In genomic region chr2:102033028-102033749, GRCh38 we compare ENCODE assay signal across 8 cellular contexts. TPM values are rescaled to one million over a fixed set of nuclear protein-coding genes. Genes with fewer than 3 reads are reported as not detected.
A peak's percentile ranks its signal among the peaks of the same experiment; 100 is the strongest.
DNase-seq lines count a peak whose midpoint lies in the region; ATAC-seq and TF ChIP-seq lines count a peak whose summit lies in the region.

No MANE protein-coding gene starts in this region.

- peak overlapping the region; percentile 65 for H2AK9ac ChIP-seq in IMR-90 (replicated peaks; ENCODE audit: low read depth, low read length, poor library complexity)

- H3K27ac ChIP-seq in IMR-90 (ENCODE audit: insufficient read depth, low read length), result peak overlapping the region; percentile 53
- peak overlapping the region; percentile 92 for H3K27ac ChIP-seq in smooth muscle cell (ENCODE audit: low read depth)

- WGBS in IMR-90 (ENCODE audit: extremely low coverage in 2 of 2, insufficient read length in 1 of 2), 2 experiments, result 11% methylated on average over 3 of the region's 10 CpGs; no CpG with 5 or more reads in 1 of the 2 experiments
- WGBS in smooth muscle cell (ENCODE audit: low lambda C conversion rate), result 31% methylated on average over 10 of the region's 10 CpGs

- TF ChIP-seq RAD21 in IMR-90 (IDR thresholded peaks at IDR 0.05; ENCODE audit: low read length), result 0 out of 2 replicates have a peak, but pooled peaks have one; percentile 2

- H2BK15ac ChIP-seq in IMR-90 (ENCODE audit: low read depth, low read length), result peak overlapping the region; percentile 81; the same call in 1 of the 3 replicates

- BruUV-seq in IMR-90 (replicated peaks; lab: Mats Ljungman, UMichigan), result no TSS peak

- H4K20me1 ChIP-seq in IMR-90 (ENCODE audit: insufficient read depth, low read length) (no peaks in the 10 kb centered on the region), smooth muscle cell (ENCODE audit: low read depth) (no peaks in the 10 kb centered on the region)

- H2BK20ac ChIP-seq in IMR-90 (ENCODE audit: low read depth, low read length), result peak overlapping the region; percentile 92

- in situ Hi-C loops in IMR-90 (cut with MboI; ENCODE audit: low sequenced_read_pairs) (no loop called here), G401 (cut with HindIII; ENCODE audit: low sequenced_read_pairs) (no loop called here)

- no peaks in the 10 kb centered on the region for H3K79me2 ChIP-seq in smooth muscle cell (ENCODE audit: low read depth)

- CTCF ChIA-PET in IMR-90 (lab: Yijun Ruan, JAX), result interaction anchor here (0.6 to 2.9 kb wide), 8 partner anchors 13 to 1312 kb away, joined by 3 to 11 read pairs (median 3); no protein-coding TSS in a partner anchor

- H2BK5ac ChIP-seq in IMR-90 (ENCODE audit: low read depth, low read length, poor library complexity, severe bottlenecking), result peak overlapping the region; percentile 35

- H3K36me3 ChIP-seq in IMR-90 (ENCODE audit: control insufficient read depth, insufficient read depth, low read length), result no peaks in the 10 kb centered on the region
- no peaks in the 10 kb centered on the region for H3K36me3 ChIP-seq in smooth muscle cell (ENCODE audit: low read depth)

- peaks cover 51% of the 10 kb centered on the region for H3K4me1 Mint-ChIP-seq in activated T-cell treated with anti-CD3 and anti-CD28 coated beads, Interleukin-2, amount 50 U/mL, for 72 hours (ENCODE audit: low read depth)

- no peak for TF ChIP-seq POLR2A in IMR-90 (IDR thresholded peaks at IDR 0.05; ENCODE audit: low read depth, low read length)

- dilution Hi-C loops in IMR-90 (cut with HindIII; ENCODE audit: low sequenced_read_pairs, unreplicated experiment), result no loop called here

- H2AFZ ChIP-seq in IMR-90 (replicated peaks; ENCODE audit: low read length, poor library complexity) (peak overlapping the region; percentile 82), smooth muscle cell (ENCODE audit: low read depth) (peak overlapping the region; percentile 10)

- H3K27me3 Mint-ChIP-seq in activated T-cell treated with anti-CD3 and anti-CD28 coated beads, Interleukin-2, amount 50 U/mL, for 72 hours (ENCODE audit: low read depth), result no peaks in the 10 kb centered on the region

- peak overlapping the region; percentile 3; the same call in 1 of the 2 replicates for H3K4me2 ChIP-seq in IMR-90 (ENCODE audit: low read depth, low read length)
- H3K4me2 ChIP-seq in smooth muscle cell, result peak overlapping the region; percentile 66

- peak overlapping the region; percentile 68 for H3K27ac Mint-ChIP-seq in activated T-cell treated with anti-CD3 and anti-CD28 coated beads, Interleukin-2, amount 50 U/mL, for 72 hours

- DNase-seq in AG10803 (ENCODE audit: low read depth), result peak; percentile 87
- DNase-seq in IMR-90, result peak; percentile 79
- DNase-seq in activated T-cell treated with anti-CD3 and anti-CD28 coated beads, Interleukin-2, amount 50 U/mL, for 72 hours, result peak; percentile 38 to 44
- DNase-seq in left cardiac atrium, result peak; percentile 69
- DNase-seq in smooth muscle cell (lab: John Stamatoyannopoulos, UW; ENCODE audit: unreplicated experiment), result no peak
- DNase-seq in NCI-H128 (lab: John Stamatoyannopoulos, UW; ENCODE audit: unreplicated experiment), result no peak
- DNase-seq in G401 (ENCODE audit: low spot score), result no peak

- no peaks in the 10 kb centered on the region for H3K79me1 ChIP-seq in IMR-90 (ENCODE audit: low read depth in 1 of 2, low read length in 2 of 2)

- H3K9me3 Mint-ChIP-seq in activated T-cell treated with anti-CD3 and anti-CD28 coated beads, Interleukin-2, amount 50 U/mL, for 72 hours, result no peaks in the 10 kb centered on the region

- peak overlapping the region; percentile 95 for H4K91ac ChIP-seq in IMR-90 (ENCODE audit: insufficient read depth, low read depth, low read length)

- H3K9me1 ChIP-seq in IMR-90 (ENCODE audit: insufficient read depth, low read length), result peaks cover 14% of the 10 kb centered on the region

- H3K9ac ChIP-seq in IMR-90 (ENCODE audit: low read depth, low read length), result no peak overlapping the region
- H3K9ac ChIP-seq in smooth muscle cell (ENCODE audit: low read depth), result peak overlapping the region; percentile 30

- H3K4me3 ChIP-seq in AG10803 (ENCODE audit: low read length) (no peak overlapping the region), IMR-90 (ENCODE audit: insufficient read depth, low read depth, low read length) (no peak overlapping the region), smooth muscle cell (no peak overlapping the region)

- H3K23ac ChIP-seq in IMR-90 (ENCODE audit: low read depth, low read length), result peak overlapping the region; percentile 79

- peak overlapping the region; percentile 62 to 72 for H3K4me3 Mint-ChIP-seq in activated T-cell treated with anti-CD3 and anti-CD28 coated beads, Interleukin-2, amount 50 U/mL, for 72 hours

- H4K8ac ChIP-seq in IMR-90 (ENCODE audit: low read depth in 2 of 2, low read length in 2 of 2), result peak overlapping the region; percentile 78 to 94

- H3K36me3 Mint-ChIP-seq in activated T-cell treated with anti-CD3 and anti-CD28 coated beads, Interleukin-2, amount 50 U/mL, for 72 hours (ENCODE audit: insufficient read depth in 2 of 2), result peaks cover 2 to 5% of the 10 kb centered on the region in 2 donors

- H2BK120ac ChIP-seq in IMR-90 (ENCODE audit: low read depth, low read length), result peak overlapping the region; percentile 93

- H3K4me1 ChIP-seq in IMR-90 (ENCODE audit: control insufficient read depth, insufficient read depth, low read length) (peaks cover 14% of the 10 kb centered on the region), smooth muscle cell (ENCODE audit: low read depth) (peaks cover 6% of the 10 kb centered on the region)

- H3K27me3 ChIP-seq in IMR-90 (ENCODE audit: control insufficient read depth, insufficient read depth, low read length), result no peaks in the 10 kb centered on the region
- H3K27me3 ChIP-seq in smooth muscle cell (ENCODE audit: low read depth), result no peaks in the 10 kb centered on the region

- peaks cover 52% of the 10 kb centered on the region for H3F3A ChIP-seq in smooth muscle cell (ENCODE audit: low read depth)

- ATAC-seq in GM19395 (IDR thresholded peaks at IDR 0.05; ENCODE audit: unreplicated experiment) (peak; percentile 89), IMR-90 (ENCODE audit: low read depth) (peak; percentile 89), left cardiac atrium (peak; percentile 78 to 87)
- peak; percentile 71 to 74 for ATAC-seq in activated T-cell treated with anti-CD3 and anti-CD28 coated beads, Interleukin-2, amount 50 U/mL, for 72 hours (replicated peaks in 1 of 2)

- H3K9me3 ChIP-seq in IMR-90 (ENCODE audit: control insufficient read depth, insufficient read depth, low read length) (no peaks in the 10 kb centered on the region), smooth muscle cell (replicated peaks; ENCODE audit: low read depth) (no peaks in the 10 kb centered on the region)

- peak overlapping the region; percentile 95 for H3K4ac ChIP-seq in IMR-90 (ENCODE audit: low read depth, low read length)

- peak overlapping the region; percentile 94 for H2AK5ac ChIP-seq in IMR-90 (ENCODE audit: low read depth, low read length)

- intact Hi-C loops in IMR-90 (cut with micrococcal nuclease), result loop anchor here (5.0 kb wide), 1 partner anchor 69 kb away; no protein-coding TSS in a partner anchor
- intact Hi-C loops in left cardiac atrium (cut with DNase I), result no loop called here

- POLR2A ChIA-PET in IMR-90 (lab: Charles Lee; ENCODE audit: unreplicated experiment), result interaction anchor here (2.0 kb wide), 1 partner anchor 31 kb away, joined by 8 read pairs; no protein-coding TSS in a partner anchor

- TF ChIP-seq CTCF in AG10803 (conservative IDR thresholded peaks at IDR 0.05; ENCODE audit: low read length), result peak; percentile 31
- TF ChIP-seq CTCF in IMR-90 (conservative IDR thresholded peaks at IDR 0.05; ENCODE audit: low read depth, low read length), result 0 out of 2 replicates have a peak, but pooled peaks have one; percentile 13
- TF ChIP-seq CTCF in smooth muscle cell (IDR thresholded peaks at IDR 0.05; ENCODE audit: borderline replicate concordance, insufficient read depth, poor library complexity, severe bottlenecking), result no peak

- H3K14ac ChIP-seq in IMR-90 (replicated peaks; ENCODE audit: low read depth, low read length), result peak overlapping the region; percentile 89

- H3K56ac ChIP-seq in IMR-90 (ENCODE audit: extremely low read depth, insufficient read depth, low read length), result no peak overlapping the region

- H4K5ac ChIP-seq in IMR-90 (ENCODE audit: low read depth, low read length), result peak overlapping the region; percentile 91

- peak overlapping the region; percentile 94 for H3K18ac ChIP-seq in IMR-90 (ENCODE audit: low read depth, low read length)

TF ChIP-seq in IMR-90, 13 proteins besides CTCF, POLR2A, EP300 and RAD21:
- TF ChIP-seq CHD1 (IDR thresholded peaks at IDR 0.05; ENCODE audit: low read depth, low read length) (no peak), SMC3 (IDR thresholded peaks at IDR 0.05; ENCODE audit: low read depth, low read length) (no peak), RFX5 (IDR thresholded peaks at IDR 0.05; ENCODE audit: low read depth, low read length) (no peak)

RNA-seq across cellular contexts. Expression of gene IL1R2, which starts 41.4 kb away (rescaled TPM):
- total RNA-seq in IMR-90 (2012; rRNA removed), result not detected in 2 replicates
- not detected in 2 replicates for polyA plus RNA-seq in IMR-90 (2012; rRNA removed)
- polyA plus RNA-seq in IMR-90 (2012; cell fraction: cytosol; rRNA removed), result 0.03 TPM in 1 of 2 replicates, not detected in the other
- polyA plus RNA-seq in IMR-90 (2012; cell fraction: nucleus; rRNA removed; ENCODE audit: low replicate concordance), result 0.14 TPM in 1 of 2 replicates, not detected in the other
- total RNA-seq in activated T-cell treated with anti-CD3 and anti-CD28 coated beads, Interleukin-2, amount 50 U/mL, for 72 hours, result 10 to 100 TPM in 1 of 2 donors, 1 to 10 TPM in 1; 8.2 to 11.0 TPM
- total RNA-seq in left cardiac atrium, result 1 to 10 TPM; 3.9 to 8.3 TPM
- 0.90 and 4.2 TPM in 2 replicates for total RNA-seq in smooth muscle cell
- 0.42 and 0.78 TPM in 2 replicates for polyA plus RNA-seq in smooth muscle cell
- not detected in 2 replicates for total RNA-seq in G401 (2014; rRNA removed; shearing (Covaris generic))

Comparison
In these comparisons a context has a peak if more than half of its experiments do, and no peak if none do; other contexts are left out.
1. DNase-seq: peak in AG10803 (single experiment), IMR-90 (single experiment), activated T-cell treated with anti-CD3 and anti-CD28 coated beads, Interleukin-2, amount 50 U/mL, for 72 hours (2 of 2) and left cardiac atrium (single experiment); none in smooth muscle cell (single experiment), NCI-H128 (single experiment) and G401 (single experiment).
2. Peak in every context shown above with its lines, with median percentiles within 50 percentile points of each other: ATAC-seq.